ENCODE assay signal across 18 cellular contexts in the genomic region with DNA sequence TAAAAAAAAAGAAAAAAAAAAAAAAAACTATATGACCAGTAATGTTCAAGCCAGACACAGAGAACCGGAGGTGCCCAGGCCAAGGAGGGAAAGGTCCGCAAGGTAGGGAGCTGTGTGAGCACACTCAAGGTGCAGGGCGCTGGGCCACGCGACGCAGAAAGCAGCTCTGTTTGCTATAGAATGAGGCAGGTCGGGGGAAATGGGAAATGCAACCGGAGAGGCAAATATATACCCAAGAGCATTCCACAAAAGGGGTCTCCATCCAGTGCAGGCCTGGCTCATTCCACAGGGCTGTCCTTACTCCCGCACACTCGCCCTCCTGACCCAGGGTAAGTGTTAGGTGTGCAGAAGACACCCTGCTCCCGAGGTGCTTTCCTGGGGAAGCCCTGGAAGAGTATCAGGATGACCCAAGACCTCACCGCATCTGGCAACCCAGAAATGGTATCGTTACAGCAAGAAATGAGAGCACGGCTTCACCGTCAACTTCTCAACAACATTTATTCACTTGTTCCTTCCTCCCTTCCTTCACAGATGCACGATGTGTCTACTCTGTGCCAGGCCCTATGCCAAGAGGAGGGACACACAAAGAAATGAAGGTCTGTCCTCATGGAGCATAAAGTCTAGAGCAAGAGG.
DNase-seq lines count a peak whose midpoint lies in the region; ATAC-seq, FAIRE-seq and TF ChIP-seq lines count a peak whose summit lies in the region.
"Had no signal": no experiment of that assay in that cellular context is flagged by ENCODE, and none has a peak within 500 bp of the region (broad histone marks: within the 10 kb centered on the region; RNA-seq: fewer than 3 reads in every experiment).

No MANE protein-coding gene starts in this region.

- H2BK120ac ChIP-seq in H1 (replicated peaks; ENCODE audit: low read depth, low read length) = no peak overlapping the region

- H3K14ac ChIP-seq in H1 (ENCODE audit: insufficient read length) = no peak overlapping the region

- H3K4me3 ChIP-seq in H1 (ENCODE audit: extremely low read depth in 1 of 4, insufficient read depth in 2 of 4, low read depth in 3 of 4, low read length in 4 of 4) = no peak overlapping the region
- H3K4me3 ChIP-seq: GM23248, SJCRH30 had no signal

- no peak overlapping the region for H3K4me2 ChIP-seq in H1 (ENCODE audit: insufficient read depth in 1 of 2, low read depth in 2 of 2, low read length in 2 of 2)

- no peak overlapping the region for H3K9ac ChIP-seq in H1 (replicated peaks in 1 of 4; ENCODE audit: extremely low read depth in 1 of 4, low read depth in 3 of 4, low read length in 3 of 4)
- H3K9ac ChIP-seq: GM23248 had no signal

- H2BK12ac ChIP-seq in H1 (ENCODE audit: low read depth, low read length) = no peak overlapping the region

- no peaks in the 10 kb centered on the region for H3K9me3 ChIP-seq in H1 (ENCODE audit: insufficient read depth in 2 of 2, low read depth in 1 of 2, low read length in 1 of 2)
- H3K9me3 ChIP-seq: SJCRH30 had no signal

- no peaks in the 10 kb centered on the region for H3K23me2 ChIP-seq in H1 (ENCODE audit: low read depth, low read length)

- no peak for TF ChIP-seq RAD21 in H1 (IDR thresholded peaks at IDR 0.05 in 1 of 2, conservative IDR thresholded peaks at IDR 0.05 in 1 of 2; ENCODE audit: low read depth in 2 of 2, low read length in 2 of 2)

- H3K23ac ChIP-seq in H1 (ENCODE audit: insufficient read length) = no peak overlapping the region

- H4K20me1 ChIP-seq in H1 (replicated peaks in 1 of 2; ENCODE audit: control insufficient read depth in 1 of 2, insufficient read depth in 2 of 2, low read length in 2 of 2) = peaks cover 0 to 2% of the 10 kb centered on the region in 2 experiments

- peaks cover 97% of the 10 kb centered on the region for H3K4me1 Mint-ChIP-seq in activated naive CD4-positive, alpha-beta T cell treated with anti-CD3 and anti-CD28 coated beads, Interleukin-2, amount 10 ng/mL, durations not matched to agents 7 days and 5 days
- peaks cover 96% of the 10 kb centered on the region for H3K4me1 Mint-ChIP-seq in activated T-cell treated with anti-CD3 and anti-CD28 coated beads, Interleukin-2, amount 50 U/mL, for 24 hours (ENCODE audit: low read depth)

- TF ChIP-seq POLR2A in H1 (IDR thresholded peaks at IDR 0.05; ENCODE audit: control extremely low read depth in 1 of 2, low read depth in 2 of 2, low read length in 2 of 2) = no peak

- FAIRE-seq in H1 (lab: Jason Lieb, UNC) = no peak
- FAIRE-seq: GM18507 had no signal

- H3K27ac Mint-ChIP-seq in activated naive CD4-positive, alpha-beta T cell treated with anti-CD3 and anti-CD28 coated beads, Interleukin-2, amount 10 ng/mL, durations not matched to agents 7 days and 5 days = peak overlapping the region; percentile 94
- peak overlapping the region; percentile 95 for H3K27ac Mint-ChIP-seq in activated T-cell treated with anti-CD3 and anti-CD28 coated beads, Interleukin-2, amount 50 U/mL, for 24 hours
- H3K27ac Mint-ChIP-seq: type B pancreatic cell had no signal

- no peak overlapping the region for H3K56ac ChIP-seq in H1 (replicated peaks; ENCODE audit: insufficient read length, low read depth, low read length)

- no peaks in the 10 kb centered on the region; the same call in none of the 2 replicates for H3K79me1 ChIP-seq in H1 (ENCODE audit: low read depth, low read length)

- CTCF ChIA-PET in activated naive CD4-positive, alpha-beta T cell treated with anti-CD3 and anti-CD28 coated beads, Interleukin-2, amount 10 ng/mL, durations not matched to agents 7 days and 5 days (lab: Charles Lee) = interaction anchor here (0.6 to 1.1 kb wide), 3 partner anchors 15 to 48 kb away, joined by 3 to 6 read pairs (median 3); no protein-coding TSS in a partner anchor
- CTCF ChIA-PET in H1 (lab: Charles Lee; ENCODE audit: partially characterized antibody) = interaction anchor here (0.6 to 3.6 kb wide), 3 partner anchors 11 to 208 kb away, joined by 3 to 25 read pairs (median 4); no protein-coding TSS in a partner anchor

- no peak overlapping the region for H2BK20ac ChIP-seq in H1 (ENCODE audit: low read length)

- no peak for DNase-seq in activated naive CD4-positive, alpha-beta T cell treated with anti-CD3 and anti-CD28 coated beads, Interleukin-2, amount 10 ng/mL, durations not matched to agents 7 days and 5 days
- DNase-seq in activated naive CD4-positive, alpha-beta T cell (lab: John Stamatoyannopoulos, UW) = no peak
- DNase-seq in activated T-cell treated with anti-CD3 and anti-CD28 coated beads, Interleukin-2, amount 50 U/mL, for 24 hours = peak; percentile 49
- no peak for DNase-seq in H1 (ENCODE audit: low read depth in 1 of 2, low spot score in 2 of 2)
- DNase-seq in left colon = no peak
- no peak for DNase-seq in mesenteric fat pad (ENCODE audit: low spot score)
- no peak for DNase-seq in SK-N-DZ (ENCODE audit: low spot score)
- no peak for DNase-seq in NOMO-1 treated with DMSO at 0.1 percent for 48 hours (lab: John Stamatoyannopoulos, UW; ENCODE audit: unreplicated experiment)
- DNase-seq: activated CD4-positive, CD25-positive, alpha-beta regulatory T cell treated with anti-CD3 and anti-CD28 coated beads, Interleukin-2, amount 50 U/mL, for 72 hours; dermis blood vessel endothelial cell; foreskin melanocyte; GM23248; NCI-H1417 treated with DMSO at 0.1 percent for 48 hours; NCI-H69; SJCRH30 had no signal

- no peak overlapping the region for H4K5ac ChIP-seq in H1 (ENCODE audit: insufficient read length, low read depth, low read length)

- H3K79me2 ChIP-seq in H1 (ENCODE audit: control insufficient read depth in 1 of 2, insufficient read depth in 2 of 2, low read length in 2 of 2) = peaks cover 0 to 13% of the 10 kb centered on the region in 2 experiments; a peak in 2 of 4 replicates

- no peak overlapping the region for H3K27ac ChIP-seq in H1 (ENCODE audit: low read depth, low read length)
- H3K27ac ChIP-seq: GM23248, SJCRH30 had no signal

- H3K36me3 Mint-ChIP-seq in activated naive CD4-positive, alpha-beta T cell treated with anti-CD3 and anti-CD28 coated beads, Interleukin-2, amount 10 ng/mL, durations not matched to agents 7 days and 5 days = peaks cover 68% of the 10 kb centered on the region
- H3K36me3 Mint-ChIP-seq in activated T-cell treated with anti-CD3 and anti-CD28 coated beads, Interleukin-2, amount 50 U/mL, for 24 hours (ENCODE audit: low read depth) = peaks cover 68% of the 10 kb centered on the region

- no peak overlapping the region; the same call in 1 of the 2 replicates for H2BK15ac ChIP-seq in H1 (ENCODE audit: low read length)

- no peak for ATAC-seq in left colon
- ATAC-seq: left lobe of liver had no signal

- intact Hi-C loops in left colon (cut with DNase I, micrococcal nuclease) = no loop called here

- H2AK5ac ChIP-seq in H1 (ENCODE audit: low read depth, low read length) = 0 out of 2 replicates have a peak overlapping the region, but pooled peaks have one; percentile 26

- peak overlapping the region; percentile 62 for H3K4me3 Mint-ChIP-seq in activated naive CD4-positive, alpha-beta T cell treated with anti-CD3 and anti-CD28 coated beads, Interleukin-2, amount 10 ng/mL, durations not matched to agents 7 days and 5 days
- H3K4me3 Mint-ChIP-seq in activated T-cell treated with anti-CD3 and anti-CD28 coated beads, Interleukin-2, amount 50 U/mL, for 24 hours = peak overlapping the region; percentile 85
- H3K4me3 Mint-ChIP-seq: type B pancreatic cell had no signal

- no peak overlapping the region; the same call in 1 of the 2 replicates for H4K8ac ChIP-seq in H1 (ENCODE audit: extremely low read depth, insufficient read depth, low read length)

- H3K27me3 Mint-ChIP-seq in activated naive CD4-positive, alpha-beta T cell treated with anti-CD3 and anti-CD28 coated beads, Interleukin-2, amount 10 ng/mL, durations not matched to agents 7 days and 5 days = no peaks in the 10 kb centered on the region
- no peaks in the 10 kb centered on the region for H3K27me3 Mint-ChIP-seq in activated T-cell treated with anti-CD3 and anti-CD28 coated beads, Interleukin-2, amount 50 U/mL, for 24 hours
- H3K27me3 Mint-ChIP-seq: type B pancreatic cell had no signal

- no peak for TF ChIP-seq CTCF in H1 (IDR thresholded peaks at IDR 0.05; ENCODE audit: control extremely low read depth in 1 of 3, insufficient read depth in 1 of 3, low read depth in 1 of 3, low read length in 3 of 3)

- H3K4ac ChIP-seq in H1 (replicated peaks; ENCODE audit: insufficient read length, low read depth, low read length) = no peak overlapping the region

- WGBS in H1 (ENCODE audit: extremely low coverage in 1 of 2, insufficient coverage in 1 of 2, insufficient read length in 1 of 2, insufficient replicate concordance in 2 of 2, low coverage in 1 of 2, low lambda C conversion rate in 2 of 2, missing lambda C conversion rate in 1 of 2), 2 experiments = 92% methylated on average over 16 of the region's 16 CpGs; no CpG with 5 or more reads in 1 of the 2 experiments

- H3K27me3 ChIP-seq in H1 (replicated peaks in 1 of 4; ENCODE audit: control insufficient read depth in 3 of 4, extremely low read depth in 1 of 4, insufficient read depth in 3 of 4, low read length in 3 of 4) = no peaks in the 10 kb centered on the region
- H3K27me3 ChIP-seq: SJCRH30 had no signal

- H4K91ac ChIP-seq in H1 (replicated peaks; ENCODE audit: insufficient read length, low read length) = no peak overlapping the region

- no peak overlapping the region; the same call in 1 of the 2 replicates for H2BK5ac ChIP-seq in H1 (ENCODE audit: low read depth, low read length)

- TF ChIP-seq EP300 in H1 (IDR thresholded peaks at IDR 0.05; ENCODE audit: borderline replicate concordance in 1 of 2, low read depth in 2 of 2, low read length in 2 of 2) = no peak

- POLR2A ChIA-PET in H1 (lab: Charles Lee; ENCODE audit: partially characterized antibody) = interaction anchor here (1.0 to 1.5 kb wide), 2 partner anchors 10 to 11 kb away, joined by 3 to 4 read pairs; no protein-coding TSS in a partner anchor

- no peak overlapping the region for H3K18ac ChIP-seq in H1 (ENCODE audit: extremely low read depth, low read length)

- H2AFZ ChIP-seq in H1 (ENCODE audit: low read length) = no peak overlapping the region
- H2AFZ ChIP-seq: GM23248 had no signal

- H3K9me3 Mint-ChIP-seq in activated naive CD4-positive, alpha-beta T cell treated with anti-CD3 and anti-CD28 coated beads, Interleukin-2, amount 10 ng/mL, durations not matched to agents 7 days and 5 days = no peaks in the 10 kb centered on the region
- no peaks in the 10 kb centered on the region for H3K9me3 Mint-ChIP-seq in activated T-cell treated with anti-CD3 and anti-CD28 coated beads, Interleukin-2, amount 50 U/mL, for 24 hours
- H3K9me3 Mint-ChIP-seq: type B pancreatic cell had no signal

- H3K36me3 ChIP-seq in H1 (ENCODE audit: control insufficient read depth in 2 of 4, insufficient read depth in 4 of 4, low read length in 3 of 4) = no peaks in the 10 kb centered on the region
- H3K36me3 ChIP-seq: SJCRH30 had no signal

- peaks cover 0 to 14% (median 7%) of the 10 kb centered on the region in 4 experiments; a peak in 4 of 7 replicates for H3K4me1 ChIP-seq in H1 (replicated peaks in 1 of 4; ENCODE audit: control insufficient read depth in 3 of 4, insufficient read depth in 4 of 4, low read length in 3 of 4)
- H3K4me1 ChIP-seq: SJCRH30 had no signal

TF ChIP-seq in H1, 55 proteins besides CTCF, POLR2A, EP300 and RAD21 (continues in another document):
- TF ChIP-seq KDM1A (IDR thresholded peaks at IDR 0.05; ENCODE audit: borderline replicate concordance, low read length) = no peak
- no peak for TF ChIP-seq RNF2 (IDR thresholded peaks at IDR 0.05; ENCODE audit: borderline replicate concordance, low read depth, low read length, missing control alignments, poor library complexity, severe bottlenecking)
